ENCODE assay signal across 18 cellular contexts in the genomic region with DNA sequence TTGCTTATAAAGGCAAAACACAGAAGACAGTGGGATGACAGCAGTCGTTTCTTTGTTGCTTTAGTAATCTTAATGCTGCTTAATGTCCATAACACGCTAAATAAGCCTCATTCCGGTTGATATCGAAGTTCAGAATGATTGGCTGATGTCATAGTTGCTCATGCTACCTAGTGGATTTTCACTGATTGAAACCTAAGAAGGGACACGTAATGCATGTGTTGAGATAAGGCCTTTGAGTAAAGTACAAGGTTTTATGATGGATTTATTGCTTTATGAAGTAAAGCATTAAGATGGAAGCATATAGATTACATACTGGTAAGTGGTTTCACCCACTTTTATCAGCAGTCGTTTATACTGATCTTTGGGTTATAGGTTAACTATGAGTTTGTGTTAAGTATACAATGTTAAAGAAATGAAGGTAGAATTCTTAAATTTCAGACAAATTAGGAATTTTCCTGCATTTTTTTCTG. TPM values are rescaled to one million over a fixed set of nuclear protein-coding genes. Genes with fewer than 3 reads are reported as not detected.
A peak's percentile ranks its signal among the peaks of the same experiment; 100 is the strongest.
DNase-seq lines count a peak whose midpoint lies in the region; ATAC-seq, FAIRE-seq and TF ChIP-seq lines count a peak whose summit lies in the region.
"Had no signal": no experiment of that assay in that cellular context is flagged by ENCODE, and none has a peak within 500 bp of the region (broad histone marks: within the 10 kb centered on the region; RNA-seq: fewer than 3 reads in every experiment).

No MANE protein-coding gene starts in this region.

- no peaks in the 10 kb centered on the region for H3K27me3 ChIP-seq in IMR-90 (ENCODE audit: control insufficient read depth, insufficient read depth, low read length)
- H3K27me3 ChIP-seq in pancreas = no peaks in the 10 kb centered on the region
- no peaks in the 10 kb centered on the region for H3K27me3 ChIP-seq in spleen (replicated peaks in 1 of 7)
- H3K27me3 ChIP-seq: esophagus muscularis mucosa had no signal

- no peak overlapping the region; the same call in 1 of the 2 replicates for H4K5ac ChIP-seq in IMR-90 (ENCODE audit: low read depth, low read length)

- H3K9me3 ChIP-seq in IMR-90 (ENCODE audit: control insufficient read depth, insufficient read depth, low read length) = no peaks in the 10 kb centered on the region
- H3K9me3 ChIP-seq in pancreas = no peaks in the 10 kb centered on the region
- H3K9me3 ChIP-seq in spleen = no peaks in the 10 kb centered on the region
- H3K9me3 ChIP-seq: esophagus muscularis mucosa had no signal

- 85% methylated on average over 4 of the region's 6 CpGs; no CpG with 5 or more reads in 1 of the 2 experiments for WGBS in IMR-90 (ENCODE audit: extremely low coverage in 2 of 2, insufficient read length in 1 of 2), 2 experiments
- 32 to 36% methylated on average over 6 of the region's 6 CpGs for WGBS in pancreas, 2 donors
- WGBS in spleen, 5 donors = 91 to 97% (median 93%) methylated on average over 6 of the region's 6 CpGs

- intact Hi-C loops in IMR-90 (cut with micrococcal nuclease) = loop anchor here (5.0 kb wide), 1 partner anchor 92 kb away; no protein-coding TSS in a partner anchor
- intact Hi-C loops in pancreas (cut with DNase I) = no loop called here
- intact Hi-C loops in spleen (cut with DNase I; ENCODE audit: low total_unique reads) = no loop called here

- no peak overlapping the region for H2BK5ac ChIP-seq in IMR-90 (ENCODE audit: low read depth, low read length, poor library complexity, severe bottlenecking)

- H4K91ac ChIP-seq in IMR-90 (ENCODE audit: insufficient read depth, low read depth, low read length) = no peak overlapping the region

- H2BK120ac ChIP-seq in IMR-90 (ENCODE audit: low read depth, low read length) = no peak overlapping the region

- in situ Hi-C loops in IMR-90 (cut with MboI; ENCODE audit: low sequenced_read_pairs) = no loop called here

- dilution Hi-C loops in IMR-90 (cut with HindIII; ENCODE audit: low sequenced_read_pairs, unreplicated experiment) = no loop called here

- H3K18ac ChIP-seq in IMR-90 (ENCODE audit: low read depth, low read length) = no peak overlapping the region

- TF ChIP-seq CTCF in IMR-90 (conservative IDR thresholded peaks at IDR 0.05; ENCODE audit: low read depth, low read length) (no peak), pancreas (IDR thresholded peaks at IDR 0.05) (no peak), spleen (IDR thresholded peaks at IDR 0.05 in 8 of 11, conservative IDR thresholded peaks at IDR 0.05 in 3 of 11) (no peak)

- H2AK9ac ChIP-seq in IMR-90 (replicated peaks; ENCODE audit: low read depth, low read length, poor library complexity) = no peak overlapping the region

- H3K23ac ChIP-seq in IMR-90 (ENCODE audit: low read depth, low read length) = no peak overlapping the region

- no peak overlapping the region for H3K14ac ChIP-seq in IMR-90 (replicated peaks; ENCODE audit: low read depth, low read length)

- H2AFZ ChIP-seq in IMR-90 (replicated peaks; ENCODE audit: low read length, poor library complexity) = no peak overlapping the region

- TF ChIP-seq POLR2A in IMR-90 (IDR thresholded peaks at IDR 0.05; ENCODE audit: low read depth, low read length) (no peak), spleen (IDR thresholded peaks at IDR 0.05) (no peak)

- no peak for ATAC-seq in IMR-90 (ENCODE audit: low read depth)
- ATAC-seq in pancreas = peak in 3 of 4 donors; percentile 56 to 69 (median 59)
- ATAC-seq: naive thymus-derived CD8-positive, alpha-beta T cell had no signal

- H3K4me2 ChIP-seq in IMR-90 (ENCODE audit: low read depth, low read length) = no peak overlapping the region

- no peak overlapping the region for H2BK15ac ChIP-seq in IMR-90 (ENCODE audit: low read depth, low read length)

- H3K4me1 ChIP-seq in IMR-90 (ENCODE audit: control insufficient read depth, insufficient read depth, low read length) (no peaks in the 10 kb centered on the region), pancreas (peaks cover 3 to 10% (median 4%) of the 10 kb centered on the region in 3 donors), spleen (no peaks in the 10 kb centered on the region)

- FAIRE-seq in colon (lab: Jason Lieb, UNC) = peak; percentile 93
- FAIRE-seq in pancreas (lab: Jason Lieb, UNC) = peak; percentile 95

- H3K36me3 ChIP-seq in IMR-90 (ENCODE audit: control insufficient read depth, insufficient read depth, low read length) = peaks cover 11% of the 10 kb centered on the region
- H3K36me3 ChIP-seq in pancreas = peaks cover 0 to 20% (median 0%) of the 10 kb centered on the region in 3 donors
- H3K36me3 ChIP-seq in spleen = peaks cover 0 to 54% (median 26%) of the 10 kb centered on the region in 6 donors

- no peak overlapping the region for H4K8ac ChIP-seq in IMR-90 (ENCODE audit: low read depth in 2 of 2, low read length in 2 of 2)

- no peak overlapping the region for H2BK20ac ChIP-seq in IMR-90 (ENCODE audit: low read depth, low read length)

- no peak overlapping the region for H3K56ac ChIP-seq in IMR-90 (ENCODE audit: extremely low read depth, insufficient read depth, low read length)

- no peak overlapping the region for H3K9ac ChIP-seq in IMR-90 (ENCODE audit: low read depth, low read length)

- no peak overlapping the region for H3K27ac ChIP-seq in IMR-90 (ENCODE audit: insufficient read depth, low read length)
- H3K27ac ChIP-seq in pancreas = no peak overlapping the region
- H3K27ac ChIP-seq in spleen = no peak overlapping the region
- H3K27ac ChIP-seq: C4-2B, esophagus muscularis mucosa, SK-N-MC, VCaP had no signal

- no TSS peak for BruUV-seq in IMR-90 (replicated peaks; lab: Mats Ljungman, UMichigan)

- H3K4me3 ChIP-seq in IMR-90 (ENCODE audit: insufficient read depth, low read depth, low read length) (no peak overlapping the region), pancreas (no peak overlapping the region), spleen (no peak overlapping the region)
- H3K4me3 ChIP-seq: esophagus muscularis mucosa, SK-N-MC had no signal

- no peak overlapping the region for H2AK5ac ChIP-seq in IMR-90 (ENCODE audit: low read depth, low read length)

- peaks cover 7% of the 10 kb centered on the region in 2 experiments; a peak in 1 of 4 replicates for H3K79me1 ChIP-seq in IMR-90 (ENCODE audit: low read depth in 1 of 2, low read length in 2 of 2)

- H4K20me1 ChIP-seq in IMR-90 (ENCODE audit: insufficient read depth, low read length) = no peaks in the 10 kb centered on the region

- peaks cover 7% of the 10 kb centered on the region; the same call in 1 of the 2 replicates for H3K9me1 ChIP-seq in IMR-90 (ENCODE audit: insufficient read depth, low read length)

- peak; percentile 38 for DNase-seq in Daoy (ENCODE audit: low read depth)
- peak; percentile 21 for DNase-seq in IMR-90
- no peak for DNase-seq in pancreas
- no peak for DNase-seq in stimulated activated CD4-positive, alpha-beta T cell treated with anti-CD3 and anti-CD28 coated beads, Interleukin-4, amount 100 ng/mL, for 24 hours
- no peak for DNase-seq in spleen
- no peak for DNase-seq in A172 (ENCODE audit: low spot score)
- no peak for DNase-seq in stimulated activated CD4-positive, alpha-beta T cell treated with anti-CD3 and anti-CD28 coated beads, Interleukin-15, amount 100 ng/mL, for 24 hours
- DNase-seq: activated CD4-positive, alpha-beta T cell treated with anti-CD3 and anti-CD28 coated beads, Interleukin-2, amount 10 ng/mL, durations not matched to agents 7 days and 5 days; DMS 273 treated with DMSO at 0.1 percent for 48 hours; naive thymus-derived CD8-positive, alpha-beta T cell; NCI-H1105 treated with DMSO at 0.1 percent for 48 hours; NCI-H2081; NCI-H524 had no signal

- POLR2A ChIA-PET in IMR-90 (lab: Charles Lee; ENCODE audit: unreplicated experiment) = no interaction called here

- CTCF ChIA-PET in IMR-90 (lab: Yijun Ruan, JAX) = no interaction called here

- no peak overlapping the region for H3K4ac ChIP-seq in IMR-90 (ENCODE audit: low read depth, low read length)

- no peak for TF ChIP-seq RAD21 in IMR-90 (IDR thresholded peaks at IDR 0.05; ENCODE audit: low read length)

TF ChIP-seq in IMR-90, 13 proteins besides CTCF, POLR2A, EP300 and RAD21 (continues in another document):
- TF ChIP-seq CEBPB (IDR thresholded peaks at IDR 0.05; ENCODE audit: low read depth, low read length) (no peak), BHLHE40 (IDR thresholded peaks at IDR 0.05; ENCODE audit: low read depth, low read length) (no peak), MAZ (IDR thresholded peaks at IDR 0.05; ENCODE audit: borderline replicate concordance, low read depth, low read length) (no peak), CHD1 (IDR thresholded peaks at IDR 0.05; ENCODE audit: low read depth, low read length) (no peak), SMC3 (IDR thresholded peaks at IDR 0.05; ENCODE audit: low read depth, low read length) (no peak), FOS (IDR thresholded peaks at IDR 0.05; ENCODE audit: low read depth, low read length) (no peak)
- TF ChIP-seq, protein P1, sequence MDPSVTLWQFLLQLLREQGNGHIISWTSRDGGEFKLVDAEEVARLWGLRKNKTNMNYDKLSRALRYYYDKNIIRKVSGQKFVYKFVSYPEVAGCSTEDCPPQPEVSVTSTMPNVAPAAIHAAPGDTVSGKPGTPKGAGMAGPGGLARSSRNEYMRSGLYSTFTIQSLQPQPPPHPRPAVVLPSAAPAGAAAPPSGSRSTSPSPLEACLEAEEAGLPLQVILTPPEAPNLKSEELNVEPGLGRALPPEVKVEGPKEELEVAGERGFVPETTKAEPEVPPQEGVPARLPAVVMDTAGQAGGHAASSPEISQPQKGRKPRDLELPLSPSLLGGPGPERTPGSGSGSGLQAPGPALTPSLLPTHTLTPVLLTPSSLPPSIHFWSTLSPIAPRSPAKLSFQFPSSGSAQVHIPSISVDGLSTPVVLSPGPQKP (IDR thresholded peaks at IDR 0.05; ENCODE audit: borderline replicate concordance, low read depth, low read length) = no peak

RNA-seq across cellular contexts. Expression of gene IARS2, which starts 25.1 kb away (rescaled TPM):
- total RNA-seq in Daoy (2014; rRNA removed; shearing (Covaris generic)) = 88.2 and 89.5 TPM in 2 replicates
- 77.4 and 92.2 TPM in 2 replicates for total RNA-seq in IMR-90 (2012; rRNA removed)
- polyA plus RNA-seq in IMR-90 (2012; rRNA removed) = 26.2 and 34.8 TPM in 2 replicates
- 6.7 and 11.2 TPM in 2 replicates for polyA plus RNA-seq in IMR-90 (2012; cell fraction: cytosol; rRNA removed)
- polyA plus RNA-seq in IMR-90 (2012; cell fraction: nucleus; rRNA removed; ENCODE audit: low replicate concordance) = 1.9 and 11.4 TPM in 2 replicates
- total RNA-seq in pancreas = 10 to 100 TPM; 19.6 to 30.5 (median 24.6) TPM
- 10 to 100 TPM in 1 of 2 donors, 1 to 10 TPM in 1; 7.6 to 17.6 TPM for polyA plus RNA-seq in pancreas
- 10 to 100 TPM; 38.7 to 52.8 (median 41.6) TPM for total RNA-seq in spleen
- 10 to 100 TPM; 16.0 to 25.2 (median 20.1) TPM for polyA plus RNA-seq in spleen
- 152 and 176 TPM in 2 replicates for total RNA-seq in A172 (2014; rRNA removed; shearing (Covaris generic))

RNA-seq across cellular contexts. Expression of gene BPNT1, which starts 29.5 kb away (rescaled TPM):
- 43.1 and 46.6 TPM in 2 replicates for total RNA-seq in Daoy (2014; rRNA removed; shearing (Covaris generic))
- total RNA-seq in IMR-90 (2012; rRNA removed) = 31.9 and 38.2 TPM in 2 replicates
- polyA plus RNA-seq in IMR-90 (2012; rRNA removed) = 31.7 and 34.2 TPM in 2 replicates
- 9.6 and 18.3 TPM in 2 replicates for polyA plus RNA-seq in IMR-90 (2012; cell fraction: cytosol; rRNA removed)
- polyA plus RNA-seq in IMR-90 (2012; cell fraction: nucleus; rRNA removed; ENCODE audit: low replicate concordance) = 5.1 and 16.5 TPM in 2 replicates
- total RNA-seq in pancreas = 10 to 100 TPM in 1 of 6 donors, 1 to 10 TPM in 5; 4.2 to 11.5 (median 6.4) TPM
- polyA plus RNA-seq in pancreas = 10 to 100 TPM in 1 of 2 donors, 1 to 10 TPM in 1; 4.6 to 12.4 TPM
- total RNA-seq in spleen = 10 to 100 TPM; 15.9 to 25.8 (median 19.9) TPM
- 10 to 100 TPM; 15.3 to 25.5 (median 16.3) TPM for polyA plus RNA-seq in spleen
- total RNA-seq in A172 (2014; rRNA removed; shearing (Covaris generic)) = 58.3 and 67.1 TPM in 2 replicates

Comparison
In these comparisons a context has a peak if more than half of its experiments do, and no peak if none do; other contexts are left out.
1. DNase-seq: peak in Daoy (single experiment) and IMR-90 (single experiment); none in pancreas (0 of 6), stimulated activated CD4-positive, alpha-beta T cell treated with anti-CD3 and anti-CD28 coated beads, Interleukin-4, amount 100 ng/mL, for 24 hours (single experiment), spleen (single experiment), A172 (single experiment) and stimulated activated CD4-positive, alpha-beta T cell treated with anti-CD3 and anti-CD28 coated beads, Interleukin-15, amount 100 ng/mL, for 24 hours (single experiment).